Comparison of ENCODE assay signal across 22 cellular contexts in genomic region chr9:72412483-72413040, GRCh38.
"Had no signal": no experiment of that assay in that cellular context is flagged by ENCODE, and none has a peak within 500 bp of the region (broad histone marks: within the 10 kb centered on the region; RNA-seq: fewer than 3 reads in every experiment).

No MANE protein-coding gene starts in this region.

- DNase-seq: activated CD4-positive, CD25-positive, alpha-beta regulatory T cell; activated CD8-positive, alpha-beta memory T cell treated with anti-CD3 and anti-CD28 coated beads, Interleukin-2, amount 50 U/mL, for 48 hours; activated CD8-positive, alpha-beta T cell treated with anti-CD3 and anti-CD28 coated beads, Interleukin-2, amount 10 ng/mL, durations not matched to agents 7 days and 5 days; activated effector memory CD4-positive, alpha-beta T cell treated with anti-CD3 and anti-CD28 coated beads, Interleukin-2, amount 50 U/mL, for 16 hours; activated naive CD4-positive, alpha-beta T cell treated with anti-CD3 and anti-CD28 coated beads for 36 hours; activated T-cell treated with anti-CD3 and anti-CD28 coated beads, Interleukin-2, amount 50 U/mL, for 1 hour; amygdala; brain microvascular endothelial cell; MM.1S; NCI-H1048; NCI-H146; NCI-H187 treated with DMSO at 0.1 percent for 48 hours; NCI-H2081 treated with DMSO at 0.1 percent for 48 hours; NCI-H2171; NCI-H2227 treated with DMSO at 0.1 percent for 48 hours; NCI-H526; NCI-H774; NK-92 treated with Interleukin-12 subunit alpha and Interleukin-12 subunit beta, amount 100 ng/mL, for 24 hours; SIG-M5; T-helper 17 cell; T-helper 9 cell had no signal

- H3K36me3 Mint-ChIP-seq: activated naive CD8-positive, alpha-beta T cell had no signal

- H3K9me3 Mint-ChIP-seq: activated naive CD4-positive, alpha-beta T cell treated with anti-CD3 and anti-CD28 coated beads for 36 hours had no signal

- ATAC-seq: activated CD8-positive, alpha-beta T cell treated with anti-CD3 and anti-CD28 coated beads, Interleukin-2, amount 10 ng/mL, durations not matched to agents 7 days and 5 days; T-helper 17 cell had no signal

- H3K4me1 Mint-ChIP-seq: T-helper 17 cell had no signal

- H3K27ac Mint-ChIP-seq: activated CD8-positive, alpha-beta T cell treated with anti-CD3 and anti-CD28 coated beads, Interleukin-2, amount 10 ng/mL, durations not matched to agents 7 days and 5 days; activated naive CD4-positive, alpha-beta T cell treated with anti-CD3 and anti-CD28 coated beads for 36 hours; activated naive CD8-positive, alpha-beta T cell; T-helper 17 cell had no signal

- H3K4me3 Mint-ChIP-seq: activated CD8-positive, alpha-beta T cell treated with anti-CD3 and anti-CD28 coated beads, Interleukin-2, amount 10 ng/mL, durations not matched to agents 7 days and 5 days; activated naive CD4-positive, alpha-beta T cell treated with anti-CD3 and anti-CD28 coated beads for 36 hours; activated naive CD8-positive, alpha-beta T cell; T-helper 17 cell had no signal

- H3K27me3 Mint-ChIP-seq: activated naive CD8-positive, alpha-beta T cell; T-helper 17 cell had no signal
